11 cellular contexts compared by ENCODE assay signal in genomic region chr3:129687586-129688125, GRCh38.
DNase-seq lines count a peak whose midpoint lies in the region; ATAC-seq and TF ChIP-seq lines count a peak whose summit lies in the region.
"Had no signal": no experiment of that assay in that cellular context is flagged by ENCODE, and none has a peak within 500 bp of the region (broad histone marks: within the 10 kb centered on the region; RNA-seq: fewer than 3 reads in every experiment).

No MANE protein-coding gene starts in this region.

- H3K36me3 ChIP-seq in liver (ENCODE audit: control insufficient read depth in 4 of 4, insufficient read depth in 3 of 4, low read depth in 1 of 4, low read length in 3 of 4) = peaks cover 0 to 2% (median 0%) of the 10 kb centered on the region in 4 donors

- no peak for TF ChIP-seq CTCF in liver (IDR thresholded peaks at IDR 0.05; ENCODE audit: low read depth, low read length, missing input control)

- WGBS in liver = 66% methylated on average over 2 of the region's 2 CpGs

- no peaks in the 10 kb centered on the region for H3K9me3 ChIP-seq in liver (ENCODE audit: control insufficient read depth in 4 of 4, low read length in 3 of 4)

- TF ChIP-seq RAD21 in liver (IDR thresholded peaks at IDR 0.05) = no peak

- peaks cover 2 to 17% (median 9%) of the 10 kb centered on the region in 4 donors for H3K4me1 ChIP-seq in liver (ENCODE audit: control insufficient read depth in 4 of 4, insufficient read depth in 4 of 4, low read length in 3 of 4)

- peak overlapping the region; percentile 51 to 79 for H3K9ac ChIP-seq in liver (ENCODE audit: low read depth in 1 of 2, low read length in 2 of 2)

- peak overlapping the region; percentile 94 for H3K27ac ChIP-seq in cingulate gyrus (ENCODE audit: low read depth, low read length)
- H3K27ac ChIP-seq in liver (ENCODE audit: low read depth in 1 of 2, low read length in 2 of 2) = peak overlapping the region; percentile 67 to 89

- no peak for ATAC-seq in HG03139 (IDR thresholded peaks at IDR 0.05; ENCODE audit: unreplicated experiment)
- ATAC-seq: activated naive CD8-positive, alpha-beta T cell treated with anti-CD3 and anti-CD28 coated beads, Interleukin-2, amount 50 U/mL, for 24 hours; natural killer cell treated with Interleukin-12 subunit alpha and Interleukin-12 subunit beta and Interleukin-15 and Interleukin-18, amount 100 ng/mL, for 72 hours had no signal

- H3K27me3 ChIP-seq in liver (ENCODE audit: control insufficient read depth in 4 of 4, insufficient read depth in 4 of 4, low read length in 3 of 4) = no peaks in the 10 kb centered on the region

- DNase-seq in NCI-H146 treated with DMSO at 0.1 percent for 48 hours (lab: John Stamatoyannopoulos, UW; ENCODE audit: unreplicated experiment) (peak; percentile 26), NCI-H146 (lab: John Stamatoyannopoulos, UW) (no peak), superior temporal gyrus (ENCODE audit: extremely low spot score) (peak; percentile 79), amniotic stem cell (lab: John Stamatoyannopoulos, UW) (no peak), NCI-H2171 (lab: John Stamatoyannopoulos, UW) (no peak)
- DNase-seq: activated naive CD8-positive, alpha-beta T cell treated with anti-CD3 and anti-CD28 coated beads, Interleukin-2, amount 50 U/mL, for 24 hours; stimulated activated naive CD4-positive, alpha-beta T cell had no signal

- H3K4me3 ChIP-seq in liver (ENCODE audit: low read depth in 1 of 3, low read length in 3 of 3) = peak overlapping the region; percentile 30 to 60 (median 50)

TF ChIP-seq in liver, 16 proteins besides CTCF, POLR2A, EP300 and RAD21:
- TF ChIP-seq TAF1 (conservative IDR thresholded peaks at IDR 0.05) = no peak
- no peak for TF ChIP-seq HNF4G (IDR thresholded peaks at IDR 0.05)
- TF ChIP-seq MAX (IDR thresholded peaks at IDR 0.05) = no peak
- no peak for TF ChIP-seq NR2F2 (IDR thresholded peaks at IDR 0.05)
- no peak for TF ChIP-seq SP1 (IDR thresholded peaks at IDR 0.05)
- no peak for TF ChIP-seq EGR1 (IDR thresholded peaks at IDR 0.05; ENCODE audit: low read depth in 2 of 2)
- no peak for TF ChIP-seq GABPA (IDR thresholded peaks at IDR 0.05 in 1 of 2, conservative IDR thresholded peaks at IDR 0.05 in 1 of 2)
- TF ChIP-seq HNF4A (conservative IDR thresholded peaks at IDR 0.05) = no peak

Comparison
In these comparisons a context has a peak if more than half of its experiments do, and no peak if none do; other contexts are left out.
1. DNase-seq: peak in NCI-H146 treated with DMSO at 0.1 percent for 48 hours (single experiment) and superior temporal gyrus (single experiment); none in NCI-H146 (single experiment), amniotic stem cell (single experiment) and NCI-H2171 (single experiment).